8 cellular contexts compared by ENCODE assay signal in the genomic region with DNA sequence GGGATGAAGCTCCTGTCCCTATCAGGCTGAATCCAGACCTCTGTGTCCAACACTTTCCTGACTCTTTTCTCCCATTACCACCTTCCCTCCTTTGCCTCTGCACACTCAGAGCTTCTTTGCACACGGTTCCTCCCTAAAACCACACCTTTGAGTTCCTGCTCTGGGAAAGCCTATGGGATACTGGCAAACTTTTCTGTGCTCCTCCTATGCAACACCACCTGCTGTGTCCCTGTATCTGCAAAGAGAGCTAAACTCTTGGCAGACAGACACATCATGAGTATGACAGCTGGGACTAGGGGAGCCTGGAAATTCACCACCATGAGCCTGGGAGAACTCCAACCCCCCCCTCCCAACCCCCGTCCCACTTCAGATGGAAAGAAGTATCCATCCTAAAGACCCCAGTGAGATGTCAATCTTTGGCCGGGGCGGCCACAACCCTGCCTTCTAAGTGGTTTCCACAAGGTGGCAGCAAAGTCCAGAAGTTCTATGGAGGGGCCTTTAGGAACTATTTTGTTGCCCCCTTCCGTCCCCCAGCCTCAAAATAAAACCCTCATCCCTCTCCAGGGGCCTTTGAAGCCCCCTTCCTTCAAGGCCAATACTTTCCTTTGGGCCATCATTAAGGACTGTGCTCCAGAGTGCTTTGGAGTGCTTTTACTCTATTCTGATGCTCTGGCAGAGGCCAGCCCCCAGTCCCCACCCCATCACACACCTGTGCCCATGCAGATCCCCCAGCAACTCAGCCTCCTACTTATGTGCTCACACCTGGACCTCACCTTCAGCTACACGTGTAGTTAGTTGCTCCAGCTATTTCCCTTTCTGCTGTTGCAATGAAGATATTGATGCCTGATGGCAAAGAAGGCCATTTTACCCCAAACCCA.
A peak's percentile ranks its signal among the peaks of the same experiment; 100 is the strongest.
DNase-seq lines count a peak whose midpoint lies in the region; ATAC-seq, FAIRE-seq and TF ChIP-seq lines count a peak whose summit lies in the region.

No MANE protein-coding gene starts in this region.

- no peak overlapping the region for H2AFZ ChIP-seq in OCI-LY1 (ENCODE audit: low read length)

- no peaks in the 10 kb centered on the region for H4K20me1 ChIP-seq in OCI-LY1 (ENCODE audit: insufficient read depth, low read length)

- H3K9me3 ChIP-seq in OCI-LY1 (ENCODE audit: low read length), result no peaks in the 10 kb centered on the region
- no peaks in the 10 kb centered on the region for H3K9me3 ChIP-seq in adipocyte (ENCODE audit: control insufficient read depth, low read length)

- ATAC-seq in HG03135 (IDR thresholded peaks at IDR 0.05; ENCODE audit: unreplicated experiment), result no peak

- no peaks in the 10 kb centered on the region for H3K4me1 ChIP-seq in OCI-LY1 (ENCODE audit: insufficient read depth, low read length, severe bottlenecking)
- no peaks in the 10 kb centered on the region for H3K4me1 ChIP-seq in adipocyte (ENCODE audit: control insufficient read depth, insufficient read depth, low read length)

- no peaks in the 10 kb centered on the region for H3K27me3 ChIP-seq in OCI-LY1 (ENCODE audit: insufficient read depth, low read length)
- H3K27me3 ChIP-seq in adipocyte (replicated peaks; ENCODE audit: control insufficient read depth, insufficient read depth, low read length), result peaks cover 77% of the 10 kb centered on the region

- FAIRE-seq in RCC 7860 (lab: Jason Lieb, UNC), result no peak

- TF ChIP-seq CTCF in OCI-LY1 (IDR thresholded peaks at IDR 0.05; ENCODE audit: low read length), result peak; percentile 72

- no peaks in the 10 kb centered on the region for H3K9me2 ChIP-seq in OCI-LY1 (ENCODE audit: low read depth, low read length)

- no peaks in the 10 kb centered on the region for H3K36me3 ChIP-seq in OCI-LY1 (ENCODE audit: insufficient read depth, low read length)
- no peaks in the 10 kb centered on the region for H3K36me3 ChIP-seq in adipocyte (ENCODE audit: control insufficient read depth, insufficient read depth, low read length, severe bottlenecking)

- DNase-seq in NCI-H2081 (lab: John Stamatoyannopoulos, UW) (peak; percentile 22 to 33), NCI-H2081 treated with DMSO at 0.1 percent for 48 hours (lab: John Stamatoyannopoulos, UW) (no peak), adipocyte (ENCODE audit: low read depth) (peak; percentile 64), iPS-NIHi7 (ENCODE audit: extremely low spot score) (peak; percentile 77), RCC 7860 (ENCODE audit: low spot score) (no peak)
- peak; percentile 5 to 10 for DNase-seq in stimulated activated CD4-positive, alpha-beta T cell treated with anti-CD3 and anti-CD28 coated beads, Interleukin-4, amount 100 ng/mL, for 48 hours (ENCODE audit: low read depth in 2 of 2)

- H3K4me3 ChIP-seq in OCI-LY1 (ENCODE audit: low read depth, low read length, poor library complexity, severe bottlenecking), result no peak overlapping the region
- no peak overlapping the region for H3K4me3 ChIP-seq in adipocyte (ENCODE audit: low read length)

- H3F3A ChIP-seq in OCI-LY1 (ENCODE audit: insufficient read depth, low read length), result no peaks in the 10 kb centered on the region

- H3K79me2 ChIP-seq in OCI-LY1 (ENCODE audit: insufficient read depth, low read length), result no peaks in the 10 kb centered on the region

- no peak overlapping the region for H3K27ac ChIP-seq in OCI-LY1 (ENCODE audit: low read depth, low read length, poor library complexity, severe bottlenecking)

- H3K9ac ChIP-seq in OCI-LY1 (ENCODE audit: low read length) (no peak overlapping the region), adipocyte (ENCODE audit: low read length) (no peak overlapping the region)

- no peak overlapping the region for H3K4me2 ChIP-seq in OCI-LY1 (ENCODE audit: low read length)

Comparison
In these comparisons a context has a peak if more than half of its experiments do, and no peak if none do; other contexts are left out.
1. DNase-seq: peak in NCI-H2081 (2 of 2), adipocyte (single experiment), iPS-NIHi7 (single experiment) and stimulated activated CD4-positive, alpha-beta T cell treated with anti-CD3 and anti-CD28 coated beads, Interleukin-4, amount 100 ng/mL, for 48 hours (2 of 2); none in NCI-H2081 treated with DMSO at 0.1 percent for 48 hours (single experiment) and RCC 7860 (single experiment).